ENCODE assay signal across 8 cellular contexts in the genomic region with DNA sequence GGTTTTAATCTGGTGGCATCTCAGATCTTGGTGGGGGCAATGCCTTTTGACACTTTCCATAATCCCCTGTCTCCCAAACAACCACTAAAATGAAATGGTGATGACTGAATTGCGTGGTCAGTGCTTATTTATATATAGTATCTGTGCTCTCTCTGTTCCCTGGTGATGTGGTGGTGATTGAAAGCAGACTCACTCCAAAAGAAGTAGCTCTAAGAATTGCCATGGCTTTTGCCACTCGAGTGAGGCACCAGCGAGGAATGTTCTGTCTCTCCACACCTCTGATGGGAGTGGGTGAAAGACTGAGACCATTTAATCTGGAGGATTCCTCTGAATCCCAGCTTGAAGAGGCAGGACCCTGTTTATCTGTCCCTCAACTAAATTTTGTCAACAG. TPM values are rescaled to one million over a fixed set of nuclear protein-coding genes. Genes with fewer than 3 reads are reported as not detected.
DNase-seq lines count a peak whose midpoint lies in the region; ATAC-seq, FAIRE-seq and TF ChIP-seq lines count a peak whose summit lies in the region.

No MANE protein-coding gene starts in this region.

- no peak for FAIRE-seq in GM12878 (lab: Jason Lieb, UNC)

- DNase-seq in Right ventricle myocardium inferior (ENCODE audit: missing footprints) (no peak), cardiac septum (ENCODE audit: low spot score) (no peak), GM12878 (ENCODE audit: low read depth, low spot score) (no peak), islet precursor cell (peak; percentile 87), vagina (ENCODE audit: extremely low spot score in 2 of 2) (no peak), NCI-H187 (lab: John Stamatoyannopoulos, UW) (no peak), OCI-M2 (lab: John Stamatoyannopoulos, UW; ENCODE audit: unreplicated experiment) (no peak)

- peak overlapping the region; percentile 96 for H3K9ac ChIP-seq in GM12878 (ENCODE audit: control insufficient read depth, insufficient read depth, low read length)

- H3K36me3 ChIP-seq in GM12878 (ENCODE audit: control insufficient read depth in 2 of 2, insufficient read depth in 2 of 2, low read length in 1 of 2) (peaks cover 2 to 4% of the 10 kb centered on the region in 2 experiments; a peak in 2 of 4 replicates), vagina (no peaks in the 10 kb centered on the region)

- H3K4me3 ChIP-seq in GM12878 (peak overlapping the region; percentile 95), vagina (peak overlapping the region in 1 of 2 donors; percentile 79)

- no peak for TF ChIP-seq EP300 in GM12878 (IDR thresholded peaks at IDR 0.05; ENCODE audit: borderline replicate concordance in 1 of 2, control insufficient read depth in 1 of 2, low read depth in 2 of 2, low read length in 2 of 2)

- intact Hi-C loops in Right ventricle myocardium inferior (cut with DNase I) (loop anchor here (2.0 to 10.0 kb wide), 4 partner anchors 37 to 286 kb away; a partner anchor contains a TSS), cardiac septum (cut with DNase I) (loop anchor here (1.0 to 10.0 kb wide), 3 partner anchors 9 to 496 kb away; a partner anchor contains a TSS), GM12878 (cut with micrococcal nuclease; ENCODE audit: unreplicated experiment) (loop anchor here (10.0 kb wide), 2 partner anchors 374 to 416 kb away; a partner anchor contains a TSS), vagina (cut with DNase I) (loop anchor here (10.0 kb wide), 1 partner anchor 186 kb away; no protein-coding TSS in a partner anchor)

- H3K9me3 ChIP-seq in GM12878 (replicated peaks; ENCODE audit: control insufficient read depth, insufficient read depth, low read length) (no peaks in the 10 kb centered on the region), vagina (no peaks in the 10 kb centered on the region)

- H3K27ac ChIP-seq in GM12878 (ENCODE audit: control insufficient read depth, insufficient read depth), result peak overlapping the region; percentile 91
- peak overlapping the region; percentile 93 for H3K27ac ChIP-seq in vagina

- H3K4me2 ChIP-seq in GM12878 (ENCODE audit: control insufficient read depth, insufficient read depth), result peak overlapping the region; percentile 97

- no peak overlapping the region for H2AFZ ChIP-seq in GM12878 (ENCODE audit: control insufficient read depth, low read depth, low read length)

- H4K20me1 ChIP-seq in GM12878 (ENCODE audit: control insufficient read depth, insufficient read depth), result peaks cover 4% of the 10 kb centered on the region; the same call in 1 of the 2 replicates

- 16% methylated on average over 3 of the region's 3 CpGs for WGBS in GM12878 (ENCODE audit: insufficient coverage, insufficient replicate concordance, low lambda C conversion rate, missing lambda C conversion rate)

- TF ChIP-seq CTCF in GM12878 (IDR thresholded peaks at IDR 0.05 in 2 of 3, conservative IDR thresholded peaks at IDR 0.05 in 1 of 3; ENCODE audit: control insufficient read depth in 2 of 3, extremely low read depth in 1 of 3, insufficient read depth in 1 of 3, low read depth in 3 of 3, low read length in 3 of 3), result no peak
- TF ChIP-seq CTCF in vagina (IDR thresholded peaks at IDR 0.05), result no peak

- POLR2A ChIA-PET in GM12878 (lab: Charles Lee), result interaction anchor here (0.9 to 7.8 kb wide), 13 partner anchors 13 to 144 kb away, joined by 3 to 102 read pairs (median 4); no protein-coding TSS in a partner anchor

- H3K4me1 ChIP-seq in GM12878 (ENCODE audit: control insufficient read depth, insufficient read depth, low read length) (peaks cover 51% of the 10 kb centered on the region), vagina (peaks cover 72% of the 10 kb centered on the region)

- CTCF ChIA-PET in GM12878 (lab: Yijun Ruan, JAX), result interaction anchor here (1.0 to 16.7 kb wide), 11 partner anchors 29 to 194 kb away, joined by 3 to 251 read pairs (median 4); a partner anchor contains a TSS

- SMC1A ChIA-PET in GM12878 (lab: Charles Lee; ENCODE audit: uncharacterized antibody, unreplicated experiment), result interaction anchor here (0.6 to 14.7 kb wide), 22 partner anchors 8 to 194 kb away, joined by 3 to 261 read pairs (median 6); a partner anchor contains a TSS

- ATAC-seq in Right ventricle myocardium inferior (peak; percentile 15), GM12878 (no peak), HG03565 (IDR thresholded peaks at IDR 0.05; ENCODE audit: unreplicated experiment) (no peak)

- no peak for TF ChIP-seq RAD21 in GM12878 (IDR thresholded peaks at IDR 0.05; ENCODE audit: insufficient read depth, low read depth, low read length)

- in situ Hi-C loops in GM12878 (cut with MboI), result loop anchor here (5.0 kb wide), 1 partner anchor 143 kb away; no protein-coding TSS in a partner anchor

- no peaks in the 10 kb centered on the region for H3K27me3 ChIP-seq in GM12878 (replicated peaks in 1 of 2; ENCODE audit: control insufficient read depth in 2 of 2, insufficient read depth in 2 of 2, low read length in 1 of 2)
- no peaks in the 10 kb centered on the region for H3K27me3 ChIP-seq in vagina

- H3K79me2 ChIP-seq in GM12878 (ENCODE audit: control insufficient read depth, insufficient read depth, low read length), result peaks cover 85% of the 10 kb centered on the region

- RAD21 ChIA-PET in GM12878 (lab: Charles Lee; ENCODE audit: unreplicated experiment), result interaction anchor here (0.7 to 11.3 kb wide), 26 partner anchors 8 to 195 kb away, joined by 3 to 325 read pairs (median 6); a partner anchor contains a TSS

- TF ChIP-seq POLR2A in GM12878 (IDR thresholded peaks at IDR 0.05; ENCODE audit: low read depth, low read length) (no peak), vagina (IDR thresholded peaks at IDR 0.05) (no peak)

- TSS peak; percentile 40 for BruUV-seq in GM12878 (replicated peaks; lab: Mats Ljungman, UMichigan)

TF ChIP-seq in GM12878, 131 proteins besides CTCF, POLR2A, EP300 and RAD21 (continues in another document):
- TF ChIP-seq, protein P1, sequence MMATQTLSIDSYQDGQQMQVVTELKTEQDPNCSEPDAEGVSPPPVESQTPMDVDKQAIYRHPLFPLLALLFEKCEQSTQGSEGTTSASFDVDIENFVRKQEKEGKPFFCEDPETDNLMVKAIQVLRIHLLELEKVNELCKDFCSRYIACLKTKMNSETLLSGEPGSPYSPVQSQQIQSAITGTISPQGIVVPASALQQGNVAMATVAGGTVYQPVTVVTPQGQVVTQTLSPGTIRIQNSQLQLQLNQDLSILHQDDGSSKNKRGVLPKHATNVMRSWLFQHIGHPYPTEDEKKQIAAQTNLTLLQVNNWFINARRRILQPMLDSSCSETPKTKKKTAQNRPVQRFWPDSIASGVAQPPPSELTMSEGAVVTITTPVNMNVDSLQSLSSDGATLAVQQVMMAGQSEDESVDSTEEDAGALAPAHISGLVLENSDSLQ (IDR thresholded peaks at IDR 0.05), result 0 out of 2 replicates have a peak, but pooled peaks have one; percentile 13
- TF ChIP-seq, protein P2, sequence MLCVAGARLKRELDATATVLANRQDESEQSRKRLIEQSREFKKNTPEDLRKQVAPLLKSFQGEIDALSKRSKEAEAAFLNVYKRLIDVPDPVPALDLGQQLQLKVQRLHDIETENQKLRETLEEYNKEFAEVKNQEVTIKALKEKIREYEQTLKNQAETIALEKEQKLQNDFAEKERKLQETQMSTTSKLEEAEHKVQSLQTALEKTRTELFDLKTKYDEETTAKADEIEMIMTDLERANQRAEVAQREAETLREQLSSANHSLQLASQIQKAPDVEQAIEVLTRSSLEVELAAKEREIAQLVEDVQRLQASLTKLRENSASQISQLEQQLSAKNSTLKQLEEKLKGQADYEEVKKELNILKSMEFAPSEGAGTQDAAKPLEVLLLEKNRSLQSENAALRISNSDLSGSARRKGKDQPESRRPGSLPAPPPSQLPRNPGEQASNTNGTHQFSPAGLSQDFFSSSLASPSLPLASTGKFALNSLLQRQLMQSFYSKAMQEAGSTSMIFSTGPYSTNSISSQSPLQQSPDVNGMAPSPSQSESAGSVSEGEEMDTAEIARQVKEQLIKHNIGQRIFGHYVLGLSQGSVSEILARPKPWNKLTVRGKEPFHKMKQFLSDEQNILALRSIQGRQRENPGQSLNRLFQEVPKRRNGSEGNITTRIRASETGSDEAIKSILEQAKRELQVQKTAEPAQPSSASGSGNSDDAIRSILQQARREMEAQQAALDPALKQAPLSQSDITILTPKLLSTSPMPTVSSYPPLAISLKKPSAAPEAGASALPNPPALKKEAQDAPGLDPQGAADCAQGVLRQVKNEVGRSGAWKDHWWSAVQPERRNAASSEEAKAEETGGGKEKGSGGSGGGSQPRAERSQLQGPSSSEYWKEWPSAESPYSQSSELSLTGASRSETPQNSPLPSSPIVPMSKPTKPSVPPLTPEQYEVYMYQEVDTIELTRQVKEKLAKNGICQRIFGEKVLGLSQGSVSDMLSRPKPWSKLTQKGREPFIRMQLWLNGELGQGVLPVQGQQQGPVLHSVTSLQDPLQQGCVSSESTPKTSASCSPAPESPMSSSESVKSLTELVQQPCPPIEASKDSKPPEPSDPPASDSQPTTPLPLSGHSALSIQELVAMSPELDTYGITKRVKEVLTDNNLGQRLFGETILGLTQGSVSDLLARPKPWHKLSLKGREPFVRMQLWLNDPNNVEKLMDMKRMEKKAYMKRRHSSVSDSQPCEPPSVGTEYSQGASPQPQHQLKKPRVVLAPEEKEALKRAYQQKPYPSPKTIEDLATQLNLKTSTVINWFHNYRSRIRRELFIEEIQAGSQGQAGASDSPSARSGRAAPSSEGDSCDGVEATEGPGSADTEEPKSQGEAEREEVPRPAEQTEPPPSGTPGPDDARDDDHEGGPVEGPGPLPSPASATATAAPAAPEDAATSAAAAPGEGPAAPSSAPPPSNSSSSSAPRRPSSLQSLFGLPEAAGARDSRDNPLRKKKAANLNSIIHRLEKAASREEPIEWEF (IDR thresholded peaks at IDR 0.05; ENCODE audit: insufficient replicate concordance, low read depth, low read length), result peak; percentile 35

RNA-seq across cellular contexts. Expression of a gene that starts 2.8 kb away (rescaled TPM):
- 6.2 TPM for total RNA-seq in Right ventricle myocardium inferior
- 29.4 TPM for total RNA-seq in cardiac septum
- total RNA-seq in GM12878 (2013; cell fraction: nucleolus; rRNA removed), result 45.5 and 51.7 TPM in 2 replicates
- 24.1 and 26.8 TPM in 2 replicates for total RNA-seq in GM12878 (2014; rRNA removed)
- 19.6 and 23.1 TPM in 2 replicates for total RNA-seq in GM12878 (2014; rRNA removed; fragmentation: Illumina TruSeq; extraction: Trizol)
- total RNA-seq in GM12878 (2021), result 41.6 and 44.9 TPM in 2 replicates
- polyA plus RNA-seq in GM12878 (2011; ENCODE audit: low read depth), result 39.0 TPM
- 77.4 and 95.9 TPM in 2 replicates for polyA plus RNA-seq in GM12878 (2011; rRNA removed)
- 141 and 145 TPM in 2 replicates for polyA plus RNA-seq in GM12878 (2011; cell fraction: cytosol; rRNA removed)
- polyA plus RNA-seq in GM12878 (2011; cell fraction: nucleus; rRNA removed), result 117 and 144 TPM in 2 replicates
- polyA plus RNA-seq in GM12878 (2012), result 44.8 and 52.5 TPM in 2 replicates
- polyA plus RNA-seq in GM12878 (2014; fragmentation: Illumina TruSeq; extraction: Trizol), result 25.3 and 27.8 TPM in 2 replicates
- polyA plus RNA-seq in GM12878 (2014; fragmentation: Nextera tagmentation; extraction: Ambion mirVana), result 10 to 100 TPM in 1 of 2 experiments, 1 to 10 TPM in 1; 7.5 to 14.6 TPM
- 23.7 and 24.2 TPM in 2 replicates for polyA plus RNA-seq in GM12878 (2014; rRNA removed)
- 1 to 10 TPM; 2.1 to 6.5 TPM for polyA plus RNA-seq in GM12878 (2016; fragmentation: Nextera tagmentation; extraction: Ambion mirVana)
- polyA minus RNA-seq in GM12878 (2011; rRNA and poly(A)+ RNA removed), result 215 and 257 TPM in 2 replicates
- polyA minus RNA-seq in GM12878 (2011; cell fraction: cytosol; rRNA and poly(A)+ RNA removed), result 123 and 126 TPM in 2 replicates
- 83.2 and 120 TPM in 2 replicates for polyA minus RNA-seq in GM12878 (2011; cell fraction: nucleus; rRNA and poly(A)+ RNA removed)
- total RNA-seq in vagina, result 75.1 TPM
